Comparison of ENCODE assay signal across 7 cellular contexts in the genomic region with DNA sequence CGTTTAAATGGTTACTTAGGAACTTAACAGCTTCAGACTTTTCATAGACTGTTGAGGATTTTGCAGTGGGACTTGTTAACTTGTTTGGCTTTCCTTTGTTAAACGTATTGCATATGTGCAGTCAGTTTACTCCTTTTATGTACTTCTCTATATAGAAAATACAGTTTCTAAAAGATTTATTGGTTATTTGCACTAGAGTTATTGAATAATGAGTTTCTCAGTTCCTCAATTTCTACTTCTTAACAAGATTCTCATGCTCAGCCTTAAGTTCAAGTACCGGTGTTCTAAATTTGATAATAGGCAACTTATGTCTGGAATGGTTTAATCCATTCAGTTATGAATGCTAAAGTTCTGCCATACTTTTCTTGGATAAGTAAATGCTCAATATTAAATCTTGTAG. TPM values are rescaled to one million over a fixed set of nuclear protein-coding genes. Genes with fewer than 3 reads are reported as not detected.
DNase-seq lines count a peak whose midpoint lies in the region; ATAC-seq and TF ChIP-seq lines count a peak whose summit lies in the region.

No MANE protein-coding gene starts in this region.

- H3K36me3 Mint-ChIP-seq in T-cell (peaks cover 13% of the 10 kb centered on the region), glutamatergic neuron (ENCODE audit: unreplicated experiment) (no peaks in the 10 kb centered on the region)

- no peak overlapping the region for H2AFZ ChIP-seq in smooth muscle cell (ENCODE audit: low read depth)

- no peaks in the 10 kb centered on the region for H3K9me3 Mint-ChIP-seq in T-cell
- H3K9me3 Mint-ChIP-seq in glutamatergic neuron (ENCODE audit: unreplicated experiment), result peaks cover 4% of the 10 kb centered on the region

- no peaks in the 10 kb centered on the region for H3K27me3 Mint-ChIP-seq in T-cell
- peaks cover 2% of the 10 kb centered on the region for H3K27me3 Mint-ChIP-seq in glutamatergic neuron (ENCODE audit: unreplicated experiment)

- H3K4me3 Mint-ChIP-seq in T-cell, result peak overlapping the region; percentile 98 to 99 (median 99)
- peak overlapping the region; percentile 98 for H3K4me3 Mint-ChIP-seq in glutamatergic neuron (ENCODE audit: unreplicated experiment)

- CTCF ChIA-PET in T-cell (lab: Charles Lee), result interaction anchor here (0.6 to 1.5 kb wide), 2 partner anchors 10 to 53 kb away, joined by 3 to 13 read pairs; a partner anchor contains a TSS

- H3K9me3 ChIP-seq in smooth muscle cell (replicated peaks; ENCODE audit: low read depth), result no peaks in the 10 kb centered on the region

- DNase-seq in HFF-Myc (ENCODE audit: extremely low read depth, low read depth), result no peak
- no peak for DNase-seq in T-cell
- DNase-seq in glutamatergic neuron, result no peak
- DNase-seq in smooth muscle cell (lab: John Stamatoyannopoulos, UW; ENCODE audit: unreplicated experiment), result no peak
- no peak for DNase-seq in NCI-H1694 treated with DMSO at 0.1 percent for 48 hours (lab: John Stamatoyannopoulos, UW)
- DNase-seq in activated CD8-positive, alpha-beta memory T cell treated with anti-CD3 and anti-CD28 coated beads for 24 hours, result no peak

- peaks cover 17% of the 10 kb centered on the region for H3F3A ChIP-seq in smooth muscle cell (ENCODE audit: low read depth)

- peaks cover 54% of the 10 kb centered on the region for H3K79me2 ChIP-seq in smooth muscle cell (ENCODE audit: low read depth)

- H3K4me1 ChIP-seq in smooth muscle cell (ENCODE audit: low read depth), result peaks cover 16% of the 10 kb centered on the region

- peak overlapping the region; percentile 94 for H3K27ac ChIP-seq in smooth muscle cell (ENCODE audit: low read depth)

- H3K4me2 ChIP-seq in smooth muscle cell, result peak overlapping the region; percentile 91

- H3K4me1 Mint-ChIP-seq in T-cell (peaks cover 47 to 58% (median 50%) of the 10 kb centered on the region in 3 donors), glutamatergic neuron (ENCODE audit: low read depth, unreplicated experiment) (peaks cover 7% of the 10 kb centered on the region)

- no peak for TF ChIP-seq CTCF in HFF-Myc (IDR thresholded peaks at IDR 0.05; ENCODE audit: low read depth, low read length, missing control alignments)
- no peak for TF ChIP-seq CTCF in glutamatergic neuron (IDR thresholded peaks at IDR 0.05; ENCODE audit: partially characterized antibody, unreplicated experiment)
- TF ChIP-seq CTCF in smooth muscle cell (IDR thresholded peaks at IDR 0.05; ENCODE audit: borderline replicate concordance, insufficient read depth, poor library complexity, severe bottlenecking), result no peak

- ATAC-seq in T-cell (replicated peaks in 1 of 4) (no peak), HG02885 (IDR thresholded peaks at IDR 0.05; ENCODE audit: poor library complexity, unreplicated experiment) (no peak)

- WGBS in smooth muscle cell (ENCODE audit: low lambda C conversion rate), result 13% methylated on average over 3 of the region's 3 CpGs

- H3K4me3 ChIP-seq in HFF-Myc (replicated peaks; ENCODE audit: low read depth, low read length), result peak overlapping the region; percentile 71
- peak overlapping the region; percentile 88 for H3K4me3 ChIP-seq in smooth muscle cell

- H4K20me1 ChIP-seq in smooth muscle cell (ENCODE audit: low read depth), result peaks cover 50% of the 10 kb centered on the region

- POLR2A ChIA-PET in T-cell (lab: Charles Lee), result interaction anchor here (0.9 to 1.6 kb wide), 5 partner anchors 22 to 182 kb away, joined by 3 to 31 read pairs (median 3); a partner anchor contains a TSS

- no peaks in the 10 kb centered on the region for H3K36me3 ChIP-seq in smooth muscle cell (ENCODE audit: low read depth)

- H3K27me3 ChIP-seq in smooth muscle cell (ENCODE audit: low read depth), result no peaks in the 10 kb centered on the region

- peak overlapping the region; percentile 97 for H3K9ac ChIP-seq in smooth muscle cell (ENCODE audit: low read depth)

- H3K27ac Mint-ChIP-seq in T-cell (peak overlapping the region; percentile 99), glutamatergic neuron (ENCODE audit: unreplicated experiment) (peak overlapping the region; percentile 97)

RNA-seq across cellular contexts. Expression of a gene that starts 0.9 kb away (rescaled TPM):
- total RNA-seq in T-cell (100 to 1,000 TPM in 2 of 5 donors, 10 to 100 TPM in 3; 75.5 to 139 (median 99.7) TPM), glutamatergic neuron (ENCODE audit: unreplicated experiment) (116 TPM), smooth muscle cell (133 and 139 TPM in 2 replicates)
- 181 and 189 TPM in 2 replicates for polyA plus RNA-seq in smooth muscle cell

RNA-seq across cellular contexts. Expression of a gene that starts 45.6 kb away (rescaled TPM):
- total RNA-seq in T-cell, result 10 to 100 TPM; 36.7 to 49.7 (median 42.3) TPM
- total RNA-seq in glutamatergic neuron (ENCODE audit: unreplicated experiment), result 120 TPM
- 133 and 149 TPM in 2 replicates for total RNA-seq in smooth muscle cell
- 109 and 131 TPM in 2 replicates for polyA plus RNA-seq in smooth muscle cell

RNA-seq across cellular contexts. Expression of a gene that starts 52.8 kb away (rescaled TPM):
- total RNA-seq in T-cell, result 10 to 100 TPM; 51.2 to 70.1 (median 57.6) TPM
- 22.4 TPM for total RNA-seq in glutamatergic neuron (ENCODE audit: unreplicated experiment)
- 14.1 and 14.6 TPM in 2 replicates for total RNA-seq in smooth muscle cell
- 18.4 and 24.9 TPM in 2 replicates for polyA plus RNA-seq in smooth muscle cell
